24 cellular contexts compared by ENCODE assay signal in the genomic region with DNA sequence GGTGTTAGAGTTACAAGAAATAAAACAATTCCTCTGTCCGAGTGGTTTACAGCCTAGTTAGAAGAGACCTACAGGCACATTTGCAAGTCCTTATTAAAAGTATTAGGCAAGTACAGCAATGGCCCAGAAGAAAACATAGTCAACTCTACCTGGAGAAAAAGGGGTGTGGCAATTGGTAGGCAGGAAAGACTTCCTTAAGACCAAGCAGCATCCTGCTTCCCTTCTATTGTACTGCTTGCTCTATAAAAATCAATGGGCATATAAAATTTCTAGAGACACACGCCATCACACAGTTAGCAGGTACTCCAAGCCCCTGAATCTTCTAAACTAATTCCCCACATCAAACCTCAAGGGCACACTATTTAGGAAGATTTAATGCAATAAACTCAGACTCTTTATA.
DNase-seq lines count a peak whose midpoint lies in the region; ATAC-seq, FAIRE-seq and TF ChIP-seq lines count a peak whose summit lies in the region.
"Had no signal": no experiment of that assay in that cellular context is flagged by ENCODE, and none has a peak within 500 bp of the region (broad histone marks: within the 10 kb centered on the region; RNA-seq: fewer than 3 reads in every experiment).

No MANE protein-coding gene starts in this region.

- H3K36me3 ChIP-seq in colonic mucosa: no peaks in the 10 kb centered on the region
- no peaks in the 10 kb centered on the region for H3K36me3 ChIP-seq in mucosa of rectum (ENCODE audit: control insufficient read depth in 2 of 2, insufficient read depth in 2 of 2, low read length in 2 of 2)
- no peaks in the 10 kb centered on the region for H3K36me3 ChIP-seq in tibial artery
- H3K36me3 ChIP-seq: BLaER1 had no signal

- TF ChIP-seq EP300 in A549 (IDR thresholded peaks at IDR 0.05): no peak

- H3K9ac ChIP-seq in colonic mucosa (ENCODE audit: low read depth in 2 of 2, low read length in 2 of 2) (no peak overlapping the region), mucosa of rectum (ENCODE audit: low read depth in 1 of 2, low read length in 2 of 2) (no peak overlapping the region)
- H3K9ac ChIP-seq: BLaER1, GM23248 had no signal

- intact Hi-C loops in colonic mucosa (cut with DNase I) (no loop called here), right cardiac atrium (cut with DNase I) (no loop called here), tibial artery (cut with DNase I; ENCODE audit: low total_unique reads) (no loop called here)

- no peak for TF ChIP-seq RAD21 in A549 (conservative IDR thresholded peaks at IDR 0.05 in 1 of 2, IDR thresholded peaks at IDR 0.05 in 1 of 2)

- TF ChIP-seq POLR2A in A549 (IDR thresholded peaks at IDR 0.05; ENCODE audit: low read length): no peak

- TF ChIP-seq CTCF in A549 (IDR thresholded peaks at IDR 0.05): no peak
- TF ChIP-seq CTCF in colonic mucosa (IDR thresholded peaks at IDR 0.05): no peak
- TF ChIP-seq CTCF in tibial artery (IDR thresholded peaks at IDR 0.05): no peak

- H3K4me3 ChIP-seq in A549: no peak overlapping the region
- no peak overlapping the region for H3K4me3 ChIP-seq in colonic mucosa
- no peak overlapping the region for H3K4me3 ChIP-seq in mucosa of rectum (ENCODE audit: low read length in 2 of 2)
- H3K4me3 ChIP-seq in right cardiac atrium (ENCODE audit: low read length): no peak overlapping the region
- H3K4me3 ChIP-seq in tibial artery: no peak overlapping the region
- H3K4me3 ChIP-seq: BLaER1, GM23248, SJSA1 had no signal

- H3K27me3 ChIP-seq in colonic mucosa (no peaks in the 10 kb centered on the region), mucosa of rectum (ENCODE audit: control insufficient read depth in 2 of 2, insufficient read depth in 2 of 2, low read length in 2 of 2) (no peaks in the 10 kb centered on the region), right cardiac atrium (ENCODE audit: control insufficient read depth, insufficient read depth) (no peaks in the 10 kb centered on the region), tibial artery (no peaks in the 10 kb centered on the region)
- H3K27me3 ChIP-seq: BLaER1, SJSA1 had no signal

- 95% methylated on average over 2 of the region's 2 CpGs for WGBS in A549 (ENCODE audit: missing lambda C conversion rate)
- 98% methylated on average over 2 of the region's 2 CpGs for WGBS in right cardiac atrium

- no peak for DNase-seq in A549 (ENCODE audit: low read depth in 1 of 2, low spot score in 1 of 2)
- DNase-seq in HT-29 (ENCODE audit: low spot score): peak; percentile 40
- DNase-seq in colonic mucosa: no peak
- no peak for DNase-seq in right cardiac atrium
- DNase-seq in tibial artery: no peak
- no peak for DNase-seq in NCI-H2029 treated with DMSO at 0.1 percent for 48 hours (lab: John Stamatoyannopoulos, UW)
- DNase-seq: 8988T, GM23248, H9, NCI-H1048, NCI-H1417 treated with DMSO at 0.1 percent for 48 hours, NCI-H1694 treated with DMSO at 0.1 percent for 48 hours, NCI-H2081 treated with DMSO at 0.1 percent for 48 hours, NCI-H524, NCI-H774, Right ventricle myocardium superior, RPMI8226 had no signal

- peak overlapping the region; percentile 70 for H3K4me2 ChIP-seq in A549
- H3K4me2 ChIP-seq: BLaER1 had no signal

- POLR2A ChIA-PET in A549 (lab: Yijun Ruan, JAX): no interaction called here

- CTCF ChIA-PET in A549 (lab: Yijun Ruan, JAX): interaction anchor here (0.9 kb wide), 1 partner anchor 64 kb away, joined by 3 read pairs; no protein-coding TSS in a partner anchor

- H3K4me1 ChIP-seq in A549: peaks cover 21% of the 10 kb centered on the region
- no peaks in the 10 kb centered on the region for H3K4me1 ChIP-seq in colonic mucosa
- peaks cover 5 to 7% of the 10 kb centered on the region in 2 donors for H3K4me1 ChIP-seq in mucosa of rectum (ENCODE audit: control insufficient read depth in 2 of 2, insufficient read depth in 2 of 2, low read length in 2 of 2)
- no peaks in the 10 kb centered on the region for H3K4me1 ChIP-seq in right cardiac atrium (ENCODE audit: control insufficient read depth, insufficient read depth, low read length)
- peaks cover 0 to 17% (median 3%) of the 10 kb centered on the region in 4 donors for H3K4me1 ChIP-seq in tibial artery

- FAIRE-seq in A549 (lab: Jason Lieb, UNC): no peak
- FAIRE-seq: D721Med, G401.6 had no signal

- H3K27ac ChIP-seq in A549 (peak overlapping the region; percentile 11 to 58; a peak in 4 of 6 replicates), colonic mucosa (peak overlapping the region; percentile 45), mucosa of rectum (ENCODE audit: low read depth in 2 of 2, low read length in 2 of 2) (peak overlapping the region; percentile 24 to 46), right cardiac atrium (ENCODE audit: low read length) (no peak overlapping the region), tibial artery (no peak overlapping the region)
- H3K27ac ChIP-seq: BLaER1, GM23248, HL-60, SJSA1 had no signal

- H3K9me3 ChIP-seq in A549 (no peaks in the 10 kb centered on the region), colonic mucosa (no peaks in the 10 kb centered on the region), mucosa of rectum (ENCODE audit: control insufficient read depth in 2 of 2, low read length in 2 of 2) (no peaks in the 10 kb centered on the region), right cardiac atrium (ENCODE audit: control insufficient read depth, low read length) (no peaks in the 10 kb centered on the region), tibial artery (no peaks in the 10 kb centered on the region)
- H3K9me3 ChIP-seq: BLaER1, SJSA1 had no signal

- ATAC-seq in A549 (no peak), right cardiac atrium (no peak), HG02759 (IDR thresholded peaks at IDR 0.05; ENCODE audit: unreplicated experiment) (no peak)

TF ChIP-seq in A549, 52 proteins besides CTCF, POLR2A, EP300 and RAD21:
- TF ChIP-seq SREBF2 (IDR thresholded peaks at IDR 0.05): no peak
- TF ChIP-seq, protein P1, sequence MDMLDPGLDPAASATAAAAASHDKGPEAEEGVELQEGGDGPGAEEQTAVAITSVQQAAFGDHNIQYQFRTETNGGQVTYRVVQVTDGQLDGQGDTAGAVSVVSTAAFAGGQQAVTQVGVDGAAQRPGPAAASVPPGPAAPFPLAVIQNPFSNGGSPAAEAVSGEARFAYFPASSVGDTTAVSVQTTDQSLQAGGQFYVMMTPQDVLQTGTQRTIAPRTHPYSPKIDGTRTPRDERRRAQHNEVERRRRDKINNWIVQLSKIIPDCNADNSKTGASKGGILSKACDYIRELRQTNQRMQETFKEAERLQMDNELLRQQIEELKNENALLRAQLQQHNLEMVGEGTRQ (IDR thresholded peaks at IDR 0.05): no peak
- TF ChIP-seq RNF2 (IDR thresholded peaks at IDR 0.05; ENCODE audit: borderline replicate concordance, low read depth): no peak
- no peak for TF ChIP-seq CHD4 (IDR thresholded peaks at IDR 0.05; ENCODE audit: borderline replicate concordance)
- TF ChIP-seq MAFK (IDR thresholded peaks at IDR 0.05; ENCODE audit: partially characterized antibody): no peak
- TF ChIP-seq, protein P2, sequence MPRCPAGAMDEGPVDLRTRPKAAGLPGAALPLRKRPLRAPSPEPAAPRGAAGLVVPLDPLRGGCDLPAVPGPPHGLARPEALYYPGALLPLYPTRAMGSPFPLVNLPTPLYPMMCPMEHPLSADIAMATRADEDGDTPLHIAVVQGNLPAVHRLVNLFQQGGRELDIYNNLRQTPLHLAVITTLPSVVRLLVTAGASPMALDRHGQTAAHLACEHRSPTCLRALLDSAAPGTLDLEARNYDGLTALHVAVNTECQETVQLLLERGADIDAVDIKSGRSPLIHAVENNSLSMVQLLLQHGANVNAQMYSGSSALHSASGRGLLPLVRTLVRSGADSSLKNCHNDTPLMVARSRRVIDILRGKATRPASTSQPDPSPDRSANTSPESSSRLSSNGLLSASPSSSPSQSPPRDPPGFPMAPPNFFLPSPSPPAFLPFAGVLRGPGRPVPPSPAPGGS (IDR thresholded peaks at IDR 0.05): no peak

Comparison
In these comparisons a context has a peak if more than half of its experiments do, and no peak if none do; other contexts are left out.
1. H3K27ac ChIP-seq: peak in A549 (2 of 2), colonic mucosa (single experiment) and mucosa of rectum (2 of 2); none in right cardiac atrium (single experiment) and tibial artery (0 of 2).